Comparison of ENCODE assay signal across 17 cellular contexts in genomic region chr3:98027084-98027445, GRCh38. TPM values are rescaled to one million over a fixed set of nuclear protein-coding genes. Genes with fewer than 3 reads are reported as not detected.
DNase-seq lines count a peak whose midpoint lies in the region; ATAC-seq, FAIRE-seq and TF ChIP-seq lines count a peak whose summit lies in the region.
"Had no signal": no experiment of that assay in that cellular context is flagged by ENCODE, and none has a peak within 500 bp of the region (broad histone marks: within the 10 kb centered on the region; RNA-seq: fewer than 3 reads in every experiment).

No MANE protein-coding gene starts in this region.

- no peaks in the 10 kb centered on the region for H3K9me3 ChIP-seq in heart right ventricle
- H3K9me3 ChIP-seq: body of pancreas, thoracic aorta had no signal

- DNase-seq in GM19239 (ENCODE audit: insufficient read length, low spot score), result no peak
- DNase-seq in NCI-H1105 (lab: John Stamatoyannopoulos, UW), result peak; percentile 35
- DNase-seq in dermis blood vessel endothelial cell, result peak; percentile 49
- no peak for DNase-seq in amygdala (lab: John Stamatoyannopoulos, UW)
- DNase-seq in heart right ventricle, result no peak
- DNase-seq: body of pancreas; effector memory CD8-positive, alpha-beta T cell; H9; NCI-H2107; posterior cingulate gyrus had no signal

- H3K4me3 ChIP-seq in heart right ventricle, result no peak overlapping the region
- H3K4me3 ChIP-seq: body of pancreas, thoracic aorta had no signal

- no peak for TF ChIP-seq CTCF in heart right ventricle (IDR thresholded peaks at IDR 0.05)

- H3K27me3 ChIP-seq in heart right ventricle, result peaks cover 0 to 7% (median 0%) of the 10 kb centered on the region in 7 donors
- H3K27me3 ChIP-seq: body of pancreas had no signal

- peak; percentile 49 for FAIRE-seq in GM19239 (lab: Jason Lieb, UNC)
- FAIRE-seq: keratinocyte had no signal

- ATAC-seq in HG02588 (IDR thresholded peaks at IDR 0.05; ENCODE audit: unreplicated experiment) (peak; percentile 24), GM18519 (IDR thresholded peaks at IDR 0.05; ENCODE audit: low FRiP score, unreplicated experiment) (no peak), heart right ventricle (no peak)
- ATAC-seq: body of pancreas; effector memory CD8-positive, alpha-beta T cell had no signal

- H3K27ac ChIP-seq in heart right ventricle, result no peak overlapping the region
- H3K27ac ChIP-seq: body of pancreas, thoracic aorta had no signal

- no peaks in the 10 kb centered on the region for H3K36me3 ChIP-seq in heart right ventricle
- H3K36me3 ChIP-seq: thoracic aorta had no signal

- H3K4me1 ChIP-seq in heart right ventricle, result peaks cover 0 to 3% (median 0%) of the 10 kb centered on the region in 9 donors

- intact Hi-C loops in heart right ventricle (cut with DNase I), result loop anchor here in 2 of 10 donors (10.0 kb wide), 2 partner anchors 52 to 132 kb away; partner anchors contain the start of gene RIOX2 (in 1 of the 2)

- 21 to 22% methylated on average over 1 of the region's 1 CpG for WGBS in heart right ventricle, 2 donors

RNA-seq across cellular contexts. Expression of gene GABRR3, which starts 8.1 kb away (rescaled TPM):
- not detected in 2 replicates for total RNA-seq in dermis blood vessel endothelial cell
- not detected for total RNA-seq in heart right ventricle
- not detected for polyA plus RNA-seq in heart right ventricle
- total RNA-seq: body of pancreas, H9, RPMI7951, thoracic aorta had no signal
- polyA plus RNA-seq: keratinocyte had no signal

RNA-seq across cellular contexts. Expression of gene RIOX2, which starts 54.8 kb away (rescaled TPM):
- total RNA-seq in dermis blood vessel endothelial cell, result 27.1 and 29.4 TPM in 2 replicates
- 10 to 100 TPM in 9 of 10 donors, 1 to 10 TPM in 1; 9.1 to 15.8 (median 12.8) TPM for total RNA-seq in heart right ventricle
- 10 to 100 TPM in 1 of 2 donors, 1 to 10 TPM in 1; 8.4 to 10.0 TPM for polyA plus RNA-seq in heart right ventricle

RNA-seq across cellular contexts. Expression of gene OR5AC2, which starts 59.9 kb away (rescaled TPM):
- total RNA-seq in dermis blood vessel endothelial cell (not detected in 2 replicates), heart right ventricle (not detected)
- polyA plus RNA-seq in heart right ventricle, result not detected
- total RNA-seq: body of pancreas; H9; mononuclear cell; RPMI7951; T-helper 2 cell treated with Interferon-gamma antibody and Interleukin-4, amounts not matched to agents 100 ng/mL and 5 ng/mL, for 36 hours; thoracic aorta had no signal
- polyA plus RNA-seq: keratinocyte had no signal

Comparison
In these comparisons a context has a peak if more than half of its experiments do, and no peak if none do; other contexts are left out.
1. DNase-seq: peak in NCI-H1105 (single experiment) and dermis blood vessel endothelial cell (single experiment); none in GM19239 (single experiment), amygdala (0 of 56) and heart right ventricle (0 of 2).